Comparison of ENCODE assay signal across 17 cellular contexts in genomic region chr2:147558620-147559019, GRCh38.
DNase-seq lines count a peak whose midpoint lies in the region; ATAC-seq, FAIRE-seq and TF ChIP-seq lines count a peak whose summit lies in the region.
"Had no signal": no experiment of that assay in that cellular context is flagged by ENCODE, and none has a peak within 500 bp of the region (broad histone marks: within the 10 kb centered on the region; RNA-seq: fewer than 3 reads in every experiment).

No MANE protein-coding gene starts in this region.

- TF ChIP-seq CTCF in MM.1S (IDR thresholded peaks at IDR 0.05; ENCODE audit: low read length): no peak
- no peak for TF ChIP-seq CTCF in GM12878 (IDR thresholded peaks at IDR 0.05 in 2 of 3, conservative IDR thresholded peaks at IDR 0.05 in 1 of 3; ENCODE audit: control insufficient read depth in 2 of 3, extremely low read depth in 1 of 3, insufficient read depth in 1 of 3, low read depth in 3 of 3, low read length in 3 of 3)
- no peak for TF ChIP-seq CTCF in HepG2 (CRISPR knock-in tag; IDR thresholded peaks at IDR 0.05)
- TF ChIP-seq CTCF in Peyer's patch (IDR thresholded peaks at IDR 0.05): no peak
- no peak for TF ChIP-seq CTCF in upper lobe of left lung (IDR thresholded peaks at IDR 0.05)

- POLR2A ChIA-PET in GM12878 (lab: Charles Lee): no interaction called here
- POLR2A ChIA-PET in HepG2 (lab: Yijun Ruan, JAX): no interaction called here

- no peaks in the 10 kb centered on the region for H4K20me1 ChIP-seq in MM.1S (ENCODE audit: insufficient read depth, low read length)
- no peaks in the 10 kb centered on the region for H4K20me1 ChIP-seq in GM12878 (ENCODE audit: control insufficient read depth, insufficient read depth)
- no peaks in the 10 kb centered on the region for H4K20me1 ChIP-seq in HepG2 (ENCODE audit: insufficient read depth, low read length)

- ATAC-seq in GM12878 (no peak), HepG2 (no peak), upper lobe of left lung (ENCODE audit: low FRiP score in 2 of 2) (no peak)
- ATAC-seq: GM23338 had no signal

- DNase-seq in NCI-H510A treated with DMSO at 0.1 percent for 48 hours (lab: John Stamatoyannopoulos, UW) (peak; percentile 4), NCI-H510A (lab: John Stamatoyannopoulos, UW) (no peak), MM.1S (peak; percentile 64), GM12878 (ENCODE audit: low read depth, low spot score) (no peak), HepG2 (ENCODE audit: low spot score) (no peak), Peyer's patch (no peak), upper lobe of left lung (no peak)
- DNase-seq in activated CD4-positive, alpha-beta T cell treated with anti-CD3 and anti-CD28 coated beads, Interleukin-2, amount 50 U/mL, for 1 hour: no peak
- DNase-seq: C1 segment of cervical spinal cord, DMS53, KG1, NCI-H1092, NCI-H2171 treated with DMSO at 0.1 percent for 48 hours, NCI-H524, SHP77 had no signal

- TF ChIP-seq POLR2A in GM12878 (IDR thresholded peaks at IDR 0.05; ENCODE audit: low read depth, low read length): no peak
- TF ChIP-seq POLR2A in HepG2 (IDR thresholded peaks at IDR 0.05; ENCODE audit: insufficient read depth in 1 of 2, low read depth in 2 of 2, low read length in 2 of 2): no peak
- no peak for TF ChIP-seq POLR2A in Peyer's patch (IDR thresholded peaks at IDR 0.05)
- no peak for TF ChIP-seq POLR2A in upper lobe of left lung (IDR thresholded peaks at IDR 0.05)

- RAD21 ChIA-PET in GM12878 (lab: Charles Lee; ENCODE audit: unreplicated experiment): no interaction called here

- peak overlapping the region; percentile 41 for H3K4me2 ChIP-seq in MM.1S (ENCODE audit: low read depth, low read length)
- H3K4me2 ChIP-seq in GM12878 (ENCODE audit: control insufficient read depth, insufficient read depth): no peak overlapping the region
- no peak overlapping the region for H3K4me2 ChIP-seq in HepG2 (ENCODE audit: low read depth, low read length)
- H3K4me2 ChIP-seq: GM23338 had no signal

- H3K36me3 ChIP-seq in MM.1S (replicated peaks; ENCODE audit: insufficient read depth, low read length): no peaks in the 10 kb centered on the region
- no peaks in the 10 kb centered on the region for H3K36me3 ChIP-seq in GM12878 (ENCODE audit: control insufficient read depth in 2 of 2, insufficient read depth in 2 of 2, low read length in 1 of 2)
- no peaks in the 10 kb centered on the region for H3K36me3 ChIP-seq in HepG2 (replicated peaks in 1 of 2; ENCODE audit: control insufficient read depth in 1 of 2, insufficient read depth in 2 of 2, low read length in 2 of 2)
- no peaks in the 10 kb centered on the region for H3K36me3 ChIP-seq in Peyer's patch
- no peaks in the 10 kb centered on the region for H3K36me3 ChIP-seq in upper lobe of left lung

- 58% methylated on average over 3 of the region's 3 CpGs for WGBS in GM12878 (ENCODE audit: insufficient coverage, insufficient replicate concordance, low lambda C conversion rate, missing lambda C conversion rate)
- 18% methylated on average over 3 of the region's 3 CpGs for WGBS in HepG2 (ENCODE audit: low lambda C conversion rate)
- WGBS in upper lobe of left lung, 2 donors: 49 to 50% methylated on average over 3 of the region's 3 CpGs

- CTCF ChIA-PET in GM12878 (lab: Yijun Ruan, JAX): no interaction called here
- CTCF ChIA-PET in HepG2 (lab: Yijun Ruan, JAX; ENCODE audit: low intra/inter-chr PET ratio, low total read pairs): no interaction called here

- H3K9me3 ChIP-seq in MM.1S (replicated peaks; ENCODE audit: insufficient read depth, low read length) (no peaks in the 10 kb centered on the region), GM12878 (replicated peaks; ENCODE audit: control insufficient read depth, insufficient read depth, low read length) (no peaks in the 10 kb centered on the region; the same call in 2 of the 3 replicates), HepG2 (ENCODE audit: low read length) (no peaks in the 10 kb centered on the region), Peyer's patch (no peaks in the 10 kb centered on the region), upper lobe of left lung (no peaks in the 10 kb centered on the region)

- intact Hi-C loops in GM12878 (cut with micrococcal nuclease; ENCODE audit: unreplicated experiment) (no loop called here), HepG2 (cut with micrococcal nuclease; ENCODE audit: unreplicated experiment) (no loop called here)

- FAIRE-seq in GM12878 (lab: Jason Lieb, UNC): no peak
- FAIRE-seq in HepG2 (lab: Jason Lieb, UNC): no peak
- FAIRE-seq: GM12891 had no signal

- SMC1A ChIA-PET in GM12878 (lab: Charles Lee; ENCODE audit: uncharacterized antibody, unreplicated experiment): interaction anchor here (1.4 kb wide), 2 partner anchors 11 to 32 kb away, joined by 3 to 4 read pairs; no protein-coding TSS in a partner anchor

- H3K27ac ChIP-seq in MM.1S (ENCODE audit: low read length): no peak overlapping the region
- H3K27ac ChIP-seq in GM12878 (ENCODE audit: control insufficient read depth, insufficient read depth): no peak overlapping the region
- H3K27ac ChIP-seq in HepG2 (ENCODE audit: extremely low read length, insufficient read depth, low read length): no peak overlapping the region
- H3K27ac ChIP-seq in Peyer's patch: no peak overlapping the region
- H3K27ac ChIP-seq in upper lobe of left lung: no peak overlapping the region

- H3K4me1 ChIP-seq in MM.1S (ENCODE audit: low read length): peaks cover 7% of the 10 kb centered on the region
- H3K4me1 ChIP-seq in GM12878 (ENCODE audit: control insufficient read depth, insufficient read depth, low read length): no peaks in the 10 kb centered on the region
- no peaks in the 10 kb centered on the region for H3K4me1 ChIP-seq in HepG2 (ENCODE audit: insufficient read depth, low read length)
- peaks cover 0 to 6% (median 0%) of the 10 kb centered on the region in 4 donors for H3K4me1 ChIP-seq in Peyer's patch
- H3K4me1 ChIP-seq in upper lobe of left lung: peaks cover 0 to 3% (median 0%) of the 10 kb centered on the region in 4 donors

- BruUV-seq in GM12878 (replicated peaks; lab: Mats Ljungman, UMichigan) (no TSS peak), HepG2 (replicated peaks; lab: Mats Ljungman, UMichigan) (no TSS peak)

- H3K9ac ChIP-seq in MM.1S (ENCODE audit: low read length): no peak overlapping the region
- no peak overlapping the region for H3K9ac ChIP-seq in GM12878 (ENCODE audit: control insufficient read depth, insufficient read depth, low read length)
- H3K9ac ChIP-seq in HepG2 (ENCODE audit: insufficient read depth, low read depth, low read length): no peak overlapping the region

- H3K79me2 ChIP-seq in MM.1S (ENCODE audit: low read length): no peaks in the 10 kb centered on the region
- H3K79me2 ChIP-seq in GM12878 (ENCODE audit: control insufficient read depth, insufficient read depth, low read length): no peaks in the 10 kb centered on the region
- H3K79me2 ChIP-seq in HepG2 (ENCODE audit: insufficient read depth, low read length): no peaks in the 10 kb centered on the region

- no peaks in the 10 kb centered on the region for H3K9me2 ChIP-seq in MM.1S (replicated peaks; ENCODE audit: insufficient read depth, low read length)

- H2AFZ ChIP-seq in MM.1S (ENCODE audit: low read length) (peak overlapping the region; percentile 55), GM12878 (ENCODE audit: control insufficient read depth, low read depth, low read length) (peak overlapping the region; percentile 84), HepG2 (ENCODE audit: low read length) (no peak overlapping the region)
- H2AFZ ChIP-seq: GM23338 had no signal

- TF ChIP-seq EP300 in GM12878 (IDR thresholded peaks at IDR 0.05; ENCODE audit: borderline replicate concordance in 1 of 2, control insufficient read depth in 1 of 2, low read depth in 2 of 2, low read length in 2 of 2) (no peak), HepG2 (IDR thresholded peaks at IDR 0.05; ENCODE audit: low read depth in 2 of 2, low read length in 2 of 2) (no peak), HepG2 (CRISPR knock-in tag; IDR thresholded peaks at IDR 0.05; ENCODE audit: borderline replicate concordance) (no peak), upper lobe of left lung (IDR thresholded peaks at IDR 0.05) (no peak)

- no peaks in the 10 kb centered on the region for H3F3A ChIP-seq in MM.1S (ENCODE audit: insufficient read depth, low read length)

- no peaks in the 10 kb centered on the region for H3K27me3 ChIP-seq in MM.1S (replicated peaks; ENCODE audit: insufficient read depth, low read length)
- no peaks in the 10 kb centered on the region for H3K27me3 ChIP-seq in GM12878 (replicated peaks in 1 of 2; ENCODE audit: control insufficient read depth in 2 of 2, insufficient read depth in 2 of 2, low read length in 1 of 2)
- no peaks in the 10 kb centered on the region; a peak in 1 of 5 replicates for H3K27me3 ChIP-seq in HepG2 (ENCODE audit: control insufficient read depth in 1 of 2, insufficient read depth in 2 of 2, low read length in 2 of 2)
- no peaks in the 10 kb centered on the region for H3K27me3 ChIP-seq in Peyer's patch
- H3K27me3 ChIP-seq in upper lobe of left lung: no peaks in the 10 kb centered on the region

- peak overlapping the region; percentile 16; the same call in 1 of the 2 replicates for H3K4me3 ChIP-seq in MM.1S (ENCODE audit: low read length)
- H3K4me3 ChIP-seq in GM12878: no peak overlapping the region
- H3K4me3 ChIP-seq in HepG2 (replicated peaks in 1 of 3; ENCODE audit: insufficient read depth in 1 of 3, low read depth in 2 of 3, low read length in 3 of 3): no peak overlapping the region
- H3K4me3 ChIP-seq in Peyer's patch: peak overlapping the region in 1 of 4 donors; percentile 1
- H3K4me3 ChIP-seq in upper lobe of left lung: no peak overlapping the region
- H3K4me3 ChIP-seq: GM23338 had no signal

- TF ChIP-seq RAD21 in GM12878 (IDR thresholded peaks at IDR 0.05; ENCODE audit: insufficient read depth, low read depth, low read length) (no peak), HepG2 (CRISPR knock-in tag; IDR thresholded peaks at IDR 0.05) (no peak)

- in situ Hi-C loops in GM12878 (cut with MboI) (no loop called here), HepG2 (cut with HindIII; ENCODE audit: extremely low pct_ligation_motif_present, low pct_unique_long_range_greater_than_20kb) (no loop called here)

TF ChIP-seq in GM12878, 131 proteins besides CTCF, POLR2A, EP300 and RAD21:
- TF ChIP-seq SMAD5 (IDR thresholded peaks at IDR 0.05; ENCODE audit: low read depth) (no peak), ZNF274 (IDR thresholded peaks at IDR 0.05; ENCODE audit: insufficient read depth, insufficient read length) (no peak), RFX5 (IDR thresholded peaks at IDR 0.05; ENCODE audit: low read depth, low read length) (no peak)

TF ChIP-seq in HepG2, 621 proteins besides CTCF, POLR2A, EP300 and RAD21 (continues in another document):
- TF ChIP-seq SRY (CRISPR knock-in tag; IDR thresholded peaks at IDR 0.05) (no peak), MAFK (conservative IDR thresholded peaks at IDR 0.05 in 1 of 2, IDR thresholded peaks at IDR 0.05 in 1 of 2; ENCODE audit: low read length in 2 of 2) (peak; percentile 82 to 87), BORCS8-MEF2B (CRISPR knock-in tag; IDR thresholded peaks at IDR 0.05) (no peak), RXRB (CRISPR knock-in tag; IDR thresholded peaks at IDR 0.05; ENCODE audit: borderline replicate concordance) (no peak), MTA3 (CRISPR knock-in tag; IDR thresholded peaks at IDR 0.05) (no peak)

Comparison
In these comparisons a context has a peak if more than half of its experiments do, and no peak if none do; other contexts are left out.
1. DNase-seq: peak in NCI-H510A treated with DMSO at 0.1 percent for 48 hours (single experiment) and MM.1S (single experiment); none in NCI-H510A (single experiment), GM12878 (single experiment), HepG2 (single experiment), Peyer's patch (0 of 3), upper lobe of left lung (0 of 2) and activated CD4-positive, alpha-beta T cell treated with anti-CD3 and anti-CD28 coated beads, Interleukin-2, amount 50 U/mL, for 1 hour (single experiment).